Comparison of ENCODE assay signal across 19 cellular contexts in genomic region chr14:100545359-100545758, GRCh38. TPM values are rescaled to one million over a fixed set of nuclear protein-coding genes. Genes with fewer than 3 reads are reported as not detected.
DNase-seq lines count a peak whose midpoint lies in the region; ATAC-seq and TF ChIP-seq lines count a peak whose summit lies in the region.
"Had no signal": no experiment of that assay in that cellular context is flagged by ENCODE, and none has a peak within 500 bp of the region (broad histone marks: within the 10 kb centered on the region; RNA-seq: fewer than 3 reads in every experiment).

No MANE protein-coding gene starts in this region.

- TF ChIP-seq CTCF in HEK293 (tag by site-specific recombination; IDR thresholded peaks at IDR 0.05) (no peak), natural killer cell (IDR thresholded peaks at IDR 0.05) (no peak), foreskin keratinocyte (conservative IDR thresholded peaks at IDR 0.05) (no peak)

- H3K4me3 Mint-ChIP-seq in CD4-positive, alpha-beta memory T cell = peak overlapping the region in 5 of 8 donors; percentile 18 to 72 (median 54)
- peak overlapping the region; percentile 6 for H3K4me3 Mint-ChIP-seq in activated T-helper 1 cell treated with anti-CD3 and anti-CD28 coated beads, Interleukin-12 subunit alpha, Interleukin-12 subunit beta, Interleukin-2, Interleukin-4 antibody, amounts not matched to agents 30 ng/mL and 10 ng/mL and 1 ng/mL, durations not matched to agents 14 hours and 24 hours and 36 hours
- H3K4me3 Mint-ChIP-seq in natural killer cell = peak overlapping the region; percentile 6

- no peaks in the 10 kb centered on the region for H3K36me3 ChIP-seq in CD4-positive, alpha-beta memory T cell (ENCODE audit: insufficient read depth, low read length)
- H3K36me3 ChIP-seq in HEK293 (ENCODE audit: control insufficient read depth in 2 of 2, insufficient read depth in 1 of 2, low read length in 2 of 2) = no peaks in the 10 kb centered on the region
- H3K36me3 ChIP-seq: left ventricle myocardium inferior had no signal

- intact Hi-C loops in CD4-positive, alpha-beta memory T cell (cut with micrococcal nuclease) = loop anchor here (5.0 kb wide), 1 partner anchor 943 kb away; the partner anchor contains the start of gene CCDC85C
- intact Hi-C loops in activated T-helper 1 cell treated with anti-CD3 and anti-CD28 coated beads, Interleukin-12 subunit alpha, Interleukin-12 subunit beta, Interleukin-2, Interleukin-4 antibody, amounts not matched to agents 30 ng/mL and 10 ng/mL and 1 ng/mL, durations not matched to agents 14 hours and 24 hours and 36 hours (cut with micrococcal nuclease) = no loop called here
- intact Hi-C loops in natural killer cell (cut with micrococcal nuclease) = no loop called here

- DNase-seq in CD4-positive, alpha-beta memory T cell = peak in 1 of 5 donors; percentile 11
- no peak for DNase-seq in activated T-helper 1 cell treated with anti-CD3 and anti-CD28 coated beads, Interleukin-12 subunit alpha, Interleukin-12 subunit beta, Interleukin-2, Interleukin-4 antibody, amounts not matched to agents 30 ng/mL and 10 ng/mL and 1 ng/mL, durations not matched to agents 14 hours and 24 hours and 36 hours (ENCODE audit: low spot score)
- DNase-seq in natural killer cell = no peak
- DNase-seq in foreskin keratinocyte = no peak
- no peak for DNase-seq in NCI-H2171 (lab: John Stamatoyannopoulos, UW)
- DNase-seq: effector CD4-positive, alpha-beta T cell; GM23248; hippocampal formation; NCI-H1105 treated with DMSO at 0.1 percent for 48 hours; NCI-H2107; NCI-H510A; RPMI8226; stimulated activated CD4-positive, alpha-beta T cell treated with anti-CD3 and anti-CD28 coated beads, Interleukin-1b, Interleukin-23, amount 100 ng/mL, for 48 hours had no signal

- H3K4me1 Mint-ChIP-seq in CD4-positive, alpha-beta memory T cell = peaks cover 9 to 56% (median 20%) of the 10 kb centered on the region in 4 donors
- H3K4me1 Mint-ChIP-seq in activated T-helper 1 cell treated with anti-CD3 and anti-CD28 coated beads, Interleukin-12 subunit alpha, Interleukin-12 subunit beta, Interleukin-2, Interleukin-4 antibody, amounts not matched to agents 30 ng/mL and 10 ng/mL and 1 ng/mL, durations not matched to agents 14 hours and 24 hours and 36 hours (ENCODE audit: low read depth) = peaks cover 6% of the 10 kb centered on the region
- H3K4me1 Mint-ChIP-seq in natural killer cell = peaks cover 13 to 32% of the 10 kb centered on the region in 2 donors

- H3K9me3 ChIP-seq in CD4-positive, alpha-beta memory T cell (ENCODE audit: control insufficient read depth in 1 of 2, low read length in 2 of 2) = no peaks in the 10 kb centered on the region
- H3K9me3 ChIP-seq in HEK293 (ENCODE audit: control insufficient read depth, insufficient read depth, low read depth, low read length) = no peaks in the 10 kb centered on the region
- H3K9me3 ChIP-seq: left ventricle myocardium inferior had no signal

- peaks cover 41% of the 10 kb centered on the region for H3K4me1 ChIP-seq in CD4-positive, alpha-beta memory T cell (ENCODE audit: insufficient read depth, low read length)
- H3K4me1 ChIP-seq in HEK293 (ENCODE audit: control insufficient read depth, insufficient read depth, low read length) = peaks cover 14% of the 10 kb centered on the region
- no peaks in the 10 kb centered on the region for H3K4me1 ChIP-seq in foreskin keratinocyte

- H3K4me3 ChIP-seq in CD4-positive, alpha-beta memory T cell (ENCODE audit: low read length in 2 of 2) = no peak overlapping the region
- H3K4me3 ChIP-seq in HEK293 (ENCODE audit: low read depth, low read length) = no peak overlapping the region
- H3K4me3 ChIP-seq: GM23248, skin epidermis had no signal

- H3K9me3 Mint-ChIP-seq in CD4-positive, alpha-beta memory T cell = no peaks in the 10 kb centered on the region
- H3K9me3 Mint-ChIP-seq in activated T-helper 1 cell treated with anti-CD3 and anti-CD28 coated beads, Interleukin-12 subunit alpha, Interleukin-12 subunit beta, Interleukin-2, Interleukin-4 antibody, amounts not matched to agents 30 ng/mL and 10 ng/mL and 1 ng/mL, durations not matched to agents 14 hours and 24 hours and 36 hours = no peaks in the 10 kb centered on the region
- H3K9me3 Mint-ChIP-seq in natural killer cell = no peaks in the 10 kb centered on the region

- no peaks in the 10 kb centered on the region for H3K27me3 ChIP-seq in CD4-positive, alpha-beta memory T cell (ENCODE audit: insufficient read depth, low read length)
- peaks cover 22% of the 10 kb centered on the region for H3K27me3 ChIP-seq in foreskin keratinocyte

- ATAC-seq in natural killer cell (no peak), foreskin keratinocyte (no peak), GM21390 (IDR thresholded peaks at IDR 0.05; ENCODE audit: unreplicated experiment) (no peak)
- ATAC-seq: HepG2, SK-N-SH treated with all-trans-retinoic acid at 6 μM for 48 hours had no signal

- H3K27ac ChIP-seq in CD4-positive, alpha-beta memory T cell (ENCODE audit: low read depth, low read length) = no peak overlapping the region
- H3K27ac ChIP-seq in HEK293 (ENCODE audit: extremely low read depth, low read depth, low read length) = no peak overlapping the region
- no peak overlapping the region for H3K27ac ChIP-seq in foreskin keratinocyte
- H3K27ac ChIP-seq: GM23248 had no signal

- H3K36me3 Mint-ChIP-seq in CD4-positive, alpha-beta memory T cell = no peaks in the 10 kb centered on the region
- H3K36me3 Mint-ChIP-seq in activated T-helper 1 cell treated with anti-CD3 and anti-CD28 coated beads, Interleukin-12 subunit alpha, Interleukin-12 subunit beta, Interleukin-2, Interleukin-4 antibody, amounts not matched to agents 30 ng/mL and 10 ng/mL and 1 ng/mL, durations not matched to agents 14 hours and 24 hours and 36 hours (ENCODE audit: low read depth) = no peaks in the 10 kb centered on the region
- H3K36me3 Mint-ChIP-seq in natural killer cell = no peaks in the 10 kb centered on the region

- H3K27me3 Mint-ChIP-seq in CD4-positive, alpha-beta memory T cell = no peaks in the 10 kb centered on the region
- peaks cover 2% of the 10 kb centered on the region for H3K27me3 Mint-ChIP-seq in activated T-helper 1 cell treated with anti-CD3 and anti-CD28 coated beads, Interleukin-12 subunit alpha, Interleukin-12 subunit beta, Interleukin-2, Interleukin-4 antibody, amounts not matched to agents 30 ng/mL and 10 ng/mL and 1 ng/mL, durations not matched to agents 14 hours and 24 hours and 36 hours (ENCODE audit: insufficient read depth)
- peaks cover 0 to 15% of the 10 kb centered on the region in 2 donors for H3K27me3 Mint-ChIP-seq in natural killer cell (ENCODE audit: low read depth in 2 of 2)

- POLR2A ChIA-PET in CD4-positive, alpha-beta memory T cell (lab: Charles Lee; ENCODE audit: partially characterized antibody) = interaction anchor here (1.0 to 3.7 kb wide), 7 partner anchors 10 to 324 kb away, joined by 3 to 28 read pairs (median 3); partner anchors contain the start of gene BEGAIN
- POLR2A ChIA-PET in HEK293 (lab: Yijun Ruan, JAX) = interaction anchor here (0.6 to 1.0 kb wide), 2 partner anchors 11 to 615 kb away, joined by 3 to 4 read pairs; no protein-coding TSS in a partner anchor

- H3K27ac Mint-ChIP-seq in CD4-positive, alpha-beta memory T cell = peak overlapping the region; percentile 42 to 90 (median 71)
- H3K27ac Mint-ChIP-seq in activated T-helper 1 cell treated with anti-CD3 and anti-CD28 coated beads, Interleukin-12 subunit alpha, Interleukin-12 subunit beta, Interleukin-2, Interleukin-4 antibody, amounts not matched to agents 30 ng/mL and 10 ng/mL and 1 ng/mL, durations not matched to agents 14 hours and 24 hours and 36 hours = no peak overlapping the region
- no peak overlapping the region for H3K27ac Mint-ChIP-seq in natural killer cell

- CTCF ChIA-PET in CD4-positive, alpha-beta memory T cell (lab: Charles Lee; ENCODE audit: partially characterized antibody) = interaction anchor here (1.8 to 5.4 kb wide), 3 partner anchors 96 to 108 kb away, joined by 4 to 52 read pairs (median 5); no protein-coding TSS in a partner anchor
- CTCF ChIA-PET in HEK293 (lab: Yijun Ruan, JAX) = no interaction called here

TF ChIP-seq in HEK293, 187 proteins besides CTCF, POLR2A, EP300 and RAD21:
- TF ChIP-seq ZNF692 (tag by site-specific recombination; IDR thresholded peaks at IDR 0.05) = peak; percentile 73
- TF ChIP-seq ZNF513 (tag by site-specific recombination; IDR thresholded peaks at IDR 0.05) = no peak
- TF ChIP-seq ZNF624 (tag by site-specific recombination; IDR thresholded peaks at IDR 0.05) = no peak
- peak; percentile 60 for TF ChIP-seq ZFP69B (tag by site-specific recombination; IDR thresholded peaks at IDR 0.05)

RNA-seq across cellular contexts. Expression of gene BEGAIN, which starts 41.9 kb away (rescaled TPM):
- 1 to 10 TPM in 1 of 2 experiments, under 1 TPM in 1; 0.84 to 1.6 TPM for total RNA-seq in CD4-positive, alpha-beta memory T cell
- 1 to 10 TPM in 1 of 2 donors, under 1 TPM in 1; 0.09 to 1.8 TPM for polyA plus RNA-seq in CD4-positive, alpha-beta memory T cell
- total RNA-seq in activated T-helper 1 cell treated with anti-CD3 and anti-CD28 coated beads, Interleukin-12 subunit alpha, Interleukin-12 subunit beta, Interleukin-2, Interleukin-4 antibody, amounts not matched to agents 30 ng/mL and 10 ng/mL and 1 ng/mL, durations not matched to agents 14 hours and 24 hours and 36 hours = 2.5 and 2.8 TPM in 2 replicates
- 1 to 10 TPM in 1 of 3 donors, under 1 TPM in 1, not detected in 1; 0.11 to 1.3 TPM for total RNA-seq in natural killer cell
- total RNA-seq in foreskin keratinocyte = 0.48 and 0.53 TPM in 2 replicates
- 0.37 and 0.45 TPM in 2 replicates for polyA plus RNA-seq in foreskin keratinocyte
- total RNA-seq: HepG2 had no signal
- polyA plus RNA-seq: HepG2 had no signal

Comparison
In these comparisons a context has a peak if more than half of its experiments do, and no peak if none do; other contexts are left out.
1. H3K27ac Mint-ChIP-seq: peak in CD4-positive, alpha-beta memory T cell (7 of 7); none in activated T-helper 1 cell treated with anti-CD3 and anti-CD28 coated beads, Interleukin-12 subunit alpha, Interleukin-12 subunit beta, Interleukin-2, Interleukin-4 antibody, amounts not matched to agents 30 ng/mL and 10 ng/mL and 1 ng/mL, durations not matched to agents 14 hours and 24 hours and 36 hours (single experiment) and natural killer cell (0 of 2).
2. Peak in every context shown above with its lines, with median percentiles within 50 percentile points of each other: H3K4me3 Mint-ChIP-seq.